Comparison of ENCODE assay signal across 19 cellular contexts in genomic region chr2:109607766-109608165, GRCh38. TPM values are rescaled to one million over a fixed set of nuclear protein-coding genes. Genes with fewer than 3 reads are reported as not detected.
A peak's percentile ranks its signal among the peaks of the same experiment; 100 is the strongest.
DNase-seq lines count a peak whose midpoint lies in the region; ATAC-seq and TF ChIP-seq lines count a peak whose summit lies in the region.
"Had no signal": no experiment of that assay in that cellular context is flagged by ENCODE, and none has a peak within 500 bp of the region (broad histone marks: within the 10 kb centered on the region; RNA-seq: fewer than 3 reads in every experiment).

No MANE protein-coding gene starts in this region.

- H3K4me1 ChIP-seq in breast epithelium (peaks cover 0 to 12% of the 10 kb centered on the region in 2 donors), ascending aorta (peaks cover 0 to 29% of the 10 kb centered on the region in 2 donors)
- H3K4me1 ChIP-seq: prostate gland had no signal

- BruUV-seq in MCF 10A (replicated peaks; lab: Mats Ljungman, UMichigan) = no TSS peak

- no peak for TF ChIP-seq POLR2A in breast epithelium (IDR thresholded peaks at IDR 0.05)

- H3K27me3 ChIP-seq in breast epithelium (no peaks in the 10 kb centered on the region), ascending aorta (no peaks in the 10 kb centered on the region)

- H3K9me3 Mint-ChIP-seq in MCF 10A (ENCODE audit: unreplicated experiment) = no peaks in the 10 kb centered on the region
- no peaks in the 10 kb centered on the region for H3K9me3 Mint-ChIP-seq in activated CD8-positive, alpha-beta memory T cell treated with anti-CD3 and anti-CD28 coated beads, Interleukin-2, amount 10 ng/mL, durations not matched to agents 7 days and 5 days (ENCODE audit: low read depth)

- H3K27ac Mint-ChIP-seq in MCF 10A (ENCODE audit: low read depth, unreplicated experiment) = peak overlapping the region; percentile 95
- H3K27ac Mint-ChIP-seq in activated CD8-positive, alpha-beta memory T cell treated with anti-CD3 and anti-CD28 coated beads, Interleukin-2, amount 10 ng/mL, durations not matched to agents 7 days and 5 days = no peak overlapping the region
- H3K27ac Mint-ChIP-seq: naive B cell, T-cell had no signal

- H3K27ac ChIP-seq in breast epithelium (no peak overlapping the region), ascending aorta (peak overlapping the region; percentile 55 to 93)
- H3K27ac ChIP-seq: 22Rv1, prostate gland, WERI-Rb-1 had no signal

- DNase-seq in MCF 10A (ENCODE audit: unreplicated experiment) (peak; percentile 35), breast epithelium (ENCODE audit: low spot score in 2 of 2) (no peak), ascending aorta (ENCODE audit: low spot score in 2 of 2) (no peak), fibroblast of the aortic adventitia (ENCODE audit: low read depth) (peak; percentile 45), germinal center (ENCODE audit: low spot score) (no peak), epidermal melanocyte (ENCODE audit: insufficient read length, low spot score) (no peak)
- no peak for DNase-seq in activated CD8-positive, alpha-beta memory T cell treated with anti-CD3 and anti-CD28 coated beads, Interleukin-2, amount 10 ng/mL, durations not matched to agents 7 days and 5 days
- DNase-seq: activated CD8-positive, alpha-beta memory T cell treated with anti-CD3 and anti-CD28 coated beads for 24 hours; activated effector memory CD4-positive, alpha-beta T cell treated with Interleukin-2 at 50 U/mL for 16 hours; GOT3; naive B cell; NCI-H2081 treated with DMSO at 0.1 percent for 48 hours; NCI-H526; stimulated activated CD4-positive, alpha-beta T cell treated with anti-CD3 and anti-CD28 coated beads, Interleukin-15, amount 100 ng/mL, for 24 hours; T-cell; WERI-Rb-1 had no signal

- TF ChIP-seq CTCF in MCF 10A (IDR thresholded peaks at IDR 0.05; ENCODE audit: unreplicated experiment) = no peak
- TF ChIP-seq CTCF in breast epithelium (IDR thresholded peaks at IDR 0.05) = no peak
- no peak for TF ChIP-seq CTCF in ascending aorta (IDR thresholded peaks at IDR 0.05)
- no peak for TF ChIP-seq CTCF in fibroblast of the aortic adventitia (IDR thresholded peaks at IDR 0.05; ENCODE audit: insufficient read depth, low read length)

- CTCF ChIA-PET in MCF 10A (lab: Yijun Ruan, JAX) = interaction anchor here (0.5 to 2.3 kb wide), 4 partner anchors 15 to 92 kb away, joined by 3 to 12 read pairs (median 4); no protein-coding TSS in a partner anchor
- CTCF ChIA-PET in activated CD8-positive, alpha-beta memory T cell treated with anti-CD3 and anti-CD28 coated beads, Interleukin-2, amount 10 ng/mL, durations not matched to agents 7 days and 5 days (lab: Charles Lee) = no interaction called here

- no peak for ATAC-seq in activated CD8-positive, alpha-beta memory T cell treated with anti-CD3 and anti-CD28 coated beads, Interleukin-2, amount 10 ng/mL, durations not matched to agents 7 days and 5 days
- ATAC-seq in GM21526 (IDR thresholded peaks at IDR 0.05; ENCODE audit: low FRiP score, unreplicated experiment) = no peak
- ATAC-seq: T-cell had no signal

- no peak overlapping the region for H3K4me3 ChIP-seq in breast epithelium
- H3K4me3 ChIP-seq in ascending aorta = no peak overlapping the region
- H3K4me3 ChIP-seq in fibroblast of the aortic adventitia (ENCODE audit: low read depth, low read length) = no peak overlapping the region
- H3K4me3 ChIP-seq: prostate gland had no signal

- H3K4me3 Mint-ChIP-seq in MCF 10A (ENCODE audit: unreplicated experiment) = peak overlapping the region; percentile 32
- H3K4me3 Mint-ChIP-seq in activated CD8-positive, alpha-beta memory T cell treated with anti-CD3 and anti-CD28 coated beads, Interleukin-2, amount 10 ng/mL, durations not matched to agents 7 days and 5 days = no peak overlapping the region
- H3K4me3 Mint-ChIP-seq: naive B cell, T-cell had no signal

- no peaks in the 10 kb centered on the region for H3K9me3 ChIP-seq in breast epithelium
- no peaks in the 10 kb centered on the region for H3K9me3 ChIP-seq in ascending aorta
- H3K9me3 ChIP-seq: prostate gland had no signal

- peaks cover 44% of the 10 kb centered on the region for H3K4me1 Mint-ChIP-seq in MCF 10A (ENCODE audit: insufficient read depth, unreplicated experiment)
- no peaks in the 10 kb centered on the region for H3K4me1 Mint-ChIP-seq in activated CD8-positive, alpha-beta memory T cell treated with anti-CD3 and anti-CD28 coated beads, Interleukin-2, amount 10 ng/mL, durations not matched to agents 7 days and 5 days

- H3K36me3 ChIP-seq in breast epithelium (no peaks in the 10 kb centered on the region), ascending aorta (no peaks in the 10 kb centered on the region)
- H3K36me3 ChIP-seq: prostate gland, WERI-Rb-1 had no signal

- POLR2A ChIA-PET in MCF 10A (lab: Yijun Ruan, JAX) = interaction anchor here (0.8 to 4.7 kb wide), 7 partner anchors 8 to 95 kb away, joined by 3 to 30 read pairs (median 4); no protein-coding TSS in a partner anchor

- H3K27me3 Mint-ChIP-seq in MCF 10A (ENCODE audit: insufficient read depth, unreplicated experiment) = no peaks in the 10 kb centered on the region
- peaks cover 48% of the 10 kb centered on the region for H3K27me3 Mint-ChIP-seq in activated CD8-positive, alpha-beta memory T cell treated with anti-CD3 and anti-CD28 coated beads, Interleukin-2, amount 10 ng/mL, durations not matched to agents 7 days and 5 days

- H3K36me3 Mint-ChIP-seq in MCF 10A (ENCODE audit: insufficient read depth, unreplicated experiment) = peaks cover 9% of the 10 kb centered on the region
- peaks cover under 1% of the 10 kb centered on the region for H3K36me3 Mint-ChIP-seq in activated CD8-positive, alpha-beta memory T cell treated with anti-CD3 and anti-CD28 coated beads, Interleukin-2, amount 10 ng/mL, durations not matched to agents 7 days and 5 days
- H3K36me3 Mint-ChIP-seq: T-cell had no signal

- intact Hi-C loops in MCF 10A (cut with micrococcal nuclease) = no loop called here
- intact Hi-C loops in breast epithelium (cut with DNase I; ENCODE audit: low total_unique reads) = no loop called here
- intact Hi-C loops in ascending aorta (cut with DNase I) = no loop called here

RNA-seq across cellular contexts. Expression of gene SEPTIN10, which starts 6.0 kb away (rescaled TPM):
- total RNA-seq in MCF 10A (2022) (78.9 and 105 TPM in 2 replicates), breast epithelium (100 to 1,000 TPM in 2 of 3 donors, 10 to 100 TPM in 1; 93.5 to 116 (median 100) TPM), ascending aorta (59.0 TPM), fibroblast of the aortic adventitia (ENCODE audit: low replicate concordance) (137 and 145 TPM in 2 replicates)
- under 1 TPM in 1 of 2 experiments, not detected in 1; 0.54 TPM for total RNA-seq in activated CD8-positive, alpha-beta memory T cell treated with anti-CD3 and anti-CD28 coated beads, Interleukin-2, amount 10 ng/mL, durations not matched to agents 7 days and 5 days

RNA-seq across cellular contexts. Expression of gene SOWAHC, which starts 6.4 kb away (rescaled TPM):
- total RNA-seq in MCF 10A (2022) (25.6 and 35.3 TPM in 2 replicates), breast epithelium (10 to 100 TPM in 2 of 3 donors, 1 to 10 TPM in 1; 9.1 to 18.4 (median 14.7) TPM), ascending aorta (20.8 TPM), fibroblast of the aortic adventitia (ENCODE audit: low replicate concordance) (9.3 and 14.6 TPM in 2 replicates)
- total RNA-seq in activated CD8-positive, alpha-beta memory T cell treated with anti-CD3 and anti-CD28 coated beads, Interleukin-2, amount 10 ng/mL, durations not matched to agents 7 days and 5 days = under 1 TPM in 1 of 2 experiments, not detected in 1; 0.09 TPM

Comparison
In these comparisons a context has a peak if more than half of its experiments do, and no peak if none do; other contexts are left out.
1. DNase-seq: peak in MCF 10A (single experiment) and fibroblast of the aortic adventitia (single experiment); none in breast epithelium (0 of 2), ascending aorta (0 of 2), activated CD8-positive, alpha-beta memory T cell treated with anti-CD3 and anti-CD28 coated beads, Interleukin-2, amount 10 ng/mL, durations not matched to agents 7 days and 5 days (single experiment), germinal center (single experiment) and epidermal melanocyte (single experiment).
2. H3K27ac ChIP-seq: peak in ascending aorta (2 of 2); none in breast epithelium (0 of 2).
3. RNA of gene SEPTIN10, which starts 6.0 kb away (total RNA-seq): 137 to 145 TPM in fibroblast of the aortic adventitia, 78.9 to 105 TPM in MCF 10A, 93.5 to 116 TPM in breast epithelium and 59.0 TPM in ascending aorta (single experiment); 0.54 TPM in activated CD8-positive, alpha-beta memory T cell treated with anti-CD3 and anti-CD28 coated beads, Interleukin-2, amount 10 ng/mL, durations not matched to agents 7 days and 5 days; every median in the first group is over 10 times any median in the second.